In genomic region chr13:32228330-32229041, GRCh38 we compare ENCODE assay signal across 13 cellular contexts.
DNase-seq lines count a peak whose midpoint lies in the region; ATAC-seq and TF ChIP-seq lines count a peak whose summit lies in the region.
"Had no signal": no experiment of that assay in that cellular context is flagged by ENCODE, and none has a peak within 500 bp of the region (broad histone marks: within the 10 kb centered on the region; RNA-seq: fewer than 3 reads in every experiment).

No MANE protein-coding gene starts in this region.

- DNase-seq in stimulated activated CD4-positive, alpha-beta T cell treated with anti-CD3 and anti-CD28 coated beads, Interleukin-1b, Interleukin-23, amount 100 ng/mL, for 48 hours, result peak; percentile 2
- DNase-seq in stimulated activated CD4-positive, alpha-beta T cell treated with anti-CD3 and anti-CD28 coated beads, Interleukin-2, amount 100 ng/mL, for 48 hours, result no peak
- DNase-seq in NCI-H446 treated with DMSO at 0.1 percent for 48 hours (lab: John Stamatoyannopoulos, UW) (peak; percentile 70), choroid plexus epithelial cell (ENCODE audit: low read depth) (peak; percentile 80), type B pancreatic cell (ENCODE audit: extremely low spot score, unreplicated experiment) (no peak), activated gamma-delta T cell treated with Interleukin-2 at 50 U/mL for 16 hours (no peak)
- DNase-seq: CD4-positive, alpha-beta T cell; Karpas-422; sigmoid colon had no signal

- no peak overlapping the region for H3K4me3 ChIP-seq in choroid plexus epithelial cell (ENCODE audit: low read depth, low read length)
- H3K4me3 ChIP-seq: cardiac muscle cell, sigmoid colon, SJSA1 had no signal

- no peaks in the 10 kb centered on the region for H3K27me3 Mint-ChIP-seq in type B pancreatic cell
- H3K27me3 Mint-ChIP-seq: CD4-positive, alpha-beta T cell had no signal

- no peaks in the 10 kb centered on the region for H3K9me3 Mint-ChIP-seq in type B pancreatic cell
- H3K9me3 Mint-ChIP-seq: CD4-positive, alpha-beta T cell had no signal

- H3K36me3 Mint-ChIP-seq in type B pancreatic cell, result peaks cover 14% of the 10 kb centered on the region

- ATAC-seq in GM21619 (IDR thresholded peaks at IDR 0.05; ENCODE audit: unreplicated experiment) (no peak), HG02588 (IDR thresholded peaks at IDR 0.05; ENCODE audit: unreplicated experiment) (no peak)

- TF ChIP-seq CTCF in choroid plexus epithelial cell (conservative IDR thresholded peaks at IDR 0.05; ENCODE audit: low read depth, low read length) (no peak), type B pancreatic cell (conservative IDR thresholded peaks at IDR 0.05) (no peak)

- H3K4me3 Mint-ChIP-seq in type B pancreatic cell, result no peak overlapping the region
- H3K4me3 Mint-ChIP-seq: CD4-positive, alpha-beta T cell had no signal

- peaks cover 18% of the 10 kb centered on the region for H3K4me1 Mint-ChIP-seq in type B pancreatic cell (ENCODE audit: unreplicated experiment)

- peak overlapping the region; percentile 2 for H3K27ac Mint-ChIP-seq in type B pancreatic cell
- H3K27ac Mint-ChIP-seq: CD4-positive, alpha-beta T cell had no signal

Comparison
In these comparisons a context has a peak if more than half of its experiments do, and no peak if none do; other contexts are left out.
1. DNase-seq: peak in stimulated activated CD4-positive, alpha-beta T cell treated with anti-CD3 and anti-CD28 coated beads, Interleukin-1b, Interleukin-23, amount 100 ng/mL, for 48 hours (single experiment), NCI-H446 treated with DMSO at 0.1 percent for 48 hours (single experiment) and choroid plexus epithelial cell (single experiment); none in stimulated activated CD4-positive, alpha-beta T cell treated with anti-CD3 and anti-CD28 coated beads, Interleukin-2, amount 100 ng/mL, for 48 hours (0 of 2), type B pancreatic cell (single experiment) and activated gamma-delta T cell treated with Interleukin-2 at 50 U/mL for 16 hours (single experiment).